In genomic region chr4:7144374-7145290, GRCh38 we compare ENCODE assay signal across 18 cellular contexts. TPM values are rescaled to one million over a fixed set of nuclear protein-coding genes. Genes with fewer than 3 reads are reported as not detected.
A peak's percentile ranks its signal among the peaks of the same experiment; 100 is the strongest.
DNase-seq lines count a peak whose midpoint lies in the region; ATAC-seq and TF ChIP-seq lines count a peak whose summit lies in the region.
"Had no signal": no experiment of that assay in that cellular context is flagged by ENCODE, and none has a peak within 500 bp of the region (broad histone marks: within the 10 kb centered on the region; RNA-seq: fewer than 3 reads in every experiment).

No MANE protein-coding gene starts in this region.

- H3K4me3 Mint-ChIP-seq in endodermal cell (no peak overlapping the region), nephron progenitor cell (no peak overlapping the region)
- H3K4me3 Mint-ChIP-seq: CD4-positive, alpha-beta memory T cell; H9 had no signal

- WGBS in GM23248 (ENCODE audit: low coverage in 1 of 2, low lambda C conversion rate in 2 of 2, missing lambda C conversion rate in 2 of 2), 2 experiments = 78 to 84% methylated on average over 17 of the region's 17 CpGs
- WGBS in endodermal cell (ENCODE audit: insufficient coverage in 1 of 2, insufficient read length in 1 of 2), 2 experiments = 87 to 88% methylated on average over 16 to 17 of the region's 17 CpGs
- 86 to 88% methylated on average over 12 to 17 of the region's 17 CpGs for WGBS in tibial nerve, 2 donors

- H3K79me2 ChIP-seq in GM23248 (ENCODE audit: insufficient read depth) = no peaks in the 10 kb centered on the region

- POLR2A ChIA-PET in HEK293 (lab: Yijun Ruan, JAX) = no interaction called here

- H3K27ac Mint-ChIP-seq in endodermal cell (peak overlapping the region; percentile 52), nephron progenitor cell (peak overlapping the region; percentile 32)
- H3K27ac Mint-ChIP-seq: CD4-positive, alpha-beta memory T cell; H9 had no signal

- H2AFZ ChIP-seq in GM23248 = no peak overlapping the region

- no peak overlapping the region for H3K9ac ChIP-seq in GM23248
- no peak overlapping the region for H3K9ac ChIP-seq in endodermal cell (ENCODE audit: extremely low read depth, low read length, poor library complexity, severe bottlenecking)

- no peaks in the 10 kb centered on the region for H4K20me1 ChIP-seq in GM23248 (ENCODE audit: insufficient read depth)

- H3K9me3 Mint-ChIP-seq in endodermal cell (no peaks in the 10 kb centered on the region), nephron progenitor cell (no peaks in the 10 kb centered on the region)
- H3K9me3 Mint-ChIP-seq: CD4-positive, alpha-beta memory T cell; H9 had no signal

- ATAC-seq in GM21360 (IDR thresholded peaks at IDR 0.05; ENCODE audit: unreplicated experiment) (no peak), GM21825 (IDR thresholded peaks at IDR 0.05; ENCODE audit: unreplicated experiment) (no peak), HG02678 (IDR thresholded peaks at IDR 0.05; ENCODE audit: unreplicated experiment) (no peak)
- ATAC-seq: Right ventricle myocardium inferior had no signal

- H3K27me3 Mint-ChIP-seq in endodermal cell (ENCODE audit: insufficient read depth) = peaks cover under 1% of the 10 kb centered on the region
- H3K27me3 Mint-ChIP-seq in nephron progenitor cell (ENCODE audit: low read depth, poor library complexity) = peaks cover 4% of the 10 kb centered on the region

- in situ Hi-C loops in GM23248 (cut with MboI) = no loop called here

- H3K27me3 ChIP-seq in GM23248 (replicated peaks; ENCODE audit: insufficient read depth) = peaks cover 11% of the 10 kb centered on the region; the same call in 1 of the 2 replicates
- no peaks in the 10 kb centered on the region for H3K27me3 ChIP-seq in endodermal cell (ENCODE audit: control insufficient read depth, insufficient read depth, low read length, poor library complexity, severe bottlenecking)
- no peaks in the 10 kb centered on the region for H3K27me3 ChIP-seq in tibial nerve
- H3K27me3 ChIP-seq: BE2C had no signal

- TF ChIP-seq CTCF in HEK293 (tag by site-specific recombination; IDR thresholded peaks at IDR 0.05) = no peak
- TF ChIP-seq CTCF in endodermal cell (conservative IDR thresholded peaks at IDR 0.05) = no peak
- TF ChIP-seq CTCF in nephron progenitor cell (IDR thresholded peaks at IDR 0.05) = no peak
- TF ChIP-seq CTCF in tibial nerve (IDR thresholded peaks at IDR 0.05) = no peak

- H3K27ac ChIP-seq in GM23248 (no peak overlapping the region), HEK293 (ENCODE audit: extremely low read depth, low read depth, low read length) (no peak overlapping the region), endodermal cell (ENCODE audit: low read depth, low read length) (no peak overlapping the region), tibial nerve (no peak overlapping the region)
- H3K27ac ChIP-seq: SK-N-MC had no signal

- H3K4me1 Mint-ChIP-seq in endodermal cell (no peaks in the 10 kb centered on the region), nephron progenitor cell (peaks cover 72% of the 10 kb centered on the region)

- H3K9me3 ChIP-seq in GM23248 (ENCODE audit: low read depth) (no peaks in the 10 kb centered on the region), HEK293 (ENCODE audit: control insufficient read depth, insufficient read depth, low read depth, low read length) (no peaks in the 10 kb centered on the region), endodermal cell (ENCODE audit: control insufficient read depth, low read length) (no peaks in the 10 kb centered on the region), tibial nerve (no peaks in the 10 kb centered on the region)
- H3K9me3 ChIP-seq: BE2C had no signal

- CTCF ChIA-PET in HEK293 (lab: Yijun Ruan, JAX) = interaction anchor here (0.6 to 0.7 kb wide), 2 partner anchors 51 to 123 kb away, joined by 3 to 4 read pairs; no protein-coding TSS in a partner anchor

- TF ChIP-seq EP300 in tibial nerve (IDR thresholded peaks at IDR 0.05) = no peak

- TF ChIP-seq POLR2A in tibial nerve (IDR thresholded peaks at IDR 0.05) = no peak

- no peaks in the 10 kb centered on the region for H3K36me3 Mint-ChIP-seq in endodermal cell (ENCODE audit: low read depth)
- H3K36me3 Mint-ChIP-seq in nephron progenitor cell (ENCODE audit: low read depth) = no peaks in the 10 kb centered on the region
- H3K36me3 Mint-ChIP-seq: CD4-positive, alpha-beta memory T cell had no signal

- no peak overlapping the region for H3K4me3 ChIP-seq in GM23248
- no peak overlapping the region for H3K4me3 ChIP-seq in HEK293 (ENCODE audit: low read depth, low read length)
- no peak overlapping the region for H3K4me3 ChIP-seq in endodermal cell (ENCODE audit: low read length)
- no peak overlapping the region for H3K4me3 ChIP-seq in tibial nerve
- H3K4me3 ChIP-seq: SK-N-MC had no signal

- no peaks in the 10 kb centered on the region for H3K4me1 ChIP-seq in GM23248 (ENCODE audit: insufficient read depth)
- no peaks in the 10 kb centered on the region for H3K4me1 ChIP-seq in HEK293 (ENCODE audit: control insufficient read depth, insufficient read depth, low read length)
- no peaks in the 10 kb centered on the region for H3K4me1 ChIP-seq in endodermal cell (ENCODE audit: control insufficient read depth, insufficient read depth, low read length)
- H3K4me1 ChIP-seq in tibial nerve = peaks cover 0 to 5% (median 0%) of the 10 kb centered on the region in 4 donors
- H3K4me1 ChIP-seq: BE2C had no signal

- no peaks in the 10 kb centered on the region for H3K9me2 ChIP-seq in GM23248 (ENCODE audit: insufficient read depth)

- DNase-seq in GM23248 (peak; percentile 29), endodermal cell (no peak), nephron progenitor cell (no peak), tibial nerve (ENCODE audit: low spot score in 2 of 2) (no peak)
- DNase-seq: BE2C; CD4-positive, alpha-beta memory T cell; H9; NCI-H1092; NCI-H1694; NCI-H345; NCI-H526 treated with DMSO at 0.1 percent for 48 hours had no signal

- no peaks in the 10 kb centered on the region for H3F3A ChIP-seq in GM23248 (ENCODE audit: insufficient read depth)

- H3K36me3 ChIP-seq in GM23248 (ENCODE audit: low read depth) (no peaks in the 10 kb centered on the region), HEK293 (ENCODE audit: control insufficient read depth in 2 of 2, insufficient read depth in 1 of 2, low read length in 2 of 2) (no peaks in the 10 kb centered on the region), endodermal cell (ENCODE audit: control insufficient read depth, insufficient read depth, low read length) (no peaks in the 10 kb centered on the region), tibial nerve (no peaks in the 10 kb centered on the region)
- H3K36me3 ChIP-seq: BE2C had no signal

- no peak overlapping the region for H3K4me2 ChIP-seq in GM23248 (ENCODE audit: unreplicated experiment)

TF ChIP-seq in HEK293, 187 proteins besides CTCF, POLR2A, EP300 and RAD21:
- TF ChIP-seq KLF8 (tag by site-specific recombination; IDR thresholded peaks at IDR 0.05) (no peak), FEZF1 (tag by site-specific recombination; IDR thresholded peaks at IDR 0.05) (peak; percentile 33; the same call in 1 of the 2 replicates)

RNA-seq across cellular contexts. Expression of gene SORCS2, which starts 47.7 kb away (rescaled TPM):
- 1.4 and 4.3 TPM in 2 replicates for total RNA-seq in GM23248 (2014; rRNA removed; shearing (Covaris generic))
- 0.38 and 0.74 TPM in 2 replicates for polyA plus RNA-seq in GM23248 (2016; fragmentation: Nextera tagmentation; extraction: Ambion mirVana)
- total RNA-seq in endodermal cell (1 to 10 TPM; 1.4 to 1.9 TPM), tibial nerve (10 to 100 TPM; 15.6 to 48.9 (median 38.3) TPM)
- polyA plus RNA-seq in endodermal cell (2013, experiment 1 of 2) = 10.6 TPM
- polyA plus RNA-seq in endodermal cell (2013, experiment 2 of 2) = 9.6 TPM
- total RNA-seq: CD4-positive, alpha-beta memory T cell; T-helper 1 cell treated with Interleukin-12 subunit alpha and Interleukin-12 subunit beta and Interleukin-4 antibody, amounts not matched to agents 30 ng/mL and 1 ng/mL, for 36 hours had no signal
- polyA plus RNA-seq: CD4-positive, alpha-beta memory T cell had no signal
